ENCODE assay signal across 22 cellular contexts in genomic region chr17:49356320-49356719, GRCh38.
"Had no signal": no experiment of that assay in that cellular context is flagged by ENCODE, and none has a peak within 500 bp of the region (broad histone marks: within the 10 kb centered on the region; RNA-seq: fewer than 3 reads in every experiment).

No MANE protein-coding gene starts in this region.

- H3K9me3 Mint-ChIP-seq: activated CD4-positive, alpha-beta T cell treated with anti-CD3 and anti-CD28 coated beads, Interleukin-2, amount 10 ng/mL, durations not matched to agents 7 days and 5 days; activated naive CD4-positive, alpha-beta T cell treated with anti-CD3 and anti-CD28 coated beads, Interleukin-2, amount 50 U/mL, for 72 hours; stimulated activated memory B cell treated with anti-CD40 and anti-IgM and Interleukin-4, amounts not matched to agents 10 μg/mL and 1 μg/mL and 100 μg/mL, for 72 hours; T-helper 2 cell treated with Interferon-gamma antibody and Interleukin-4, amounts not matched to agents 5 μg/mL and 100 μg/mL, for 36 hours had no signal

- H3K27me3 Mint-ChIP-seq: activated CD4-positive, alpha-beta T cell treated with anti-CD3 and anti-CD28 coated beads, Interleukin-2, amount 10 ng/mL, durations not matched to agents 7 days and 5 days; stimulated activated memory B cell treated with anti-CD40 and anti-IgM and Interleukin-4, amounts not matched to agents 10 μg/mL and 1 μg/mL and 100 μg/mL, for 72 hours had no signal

- H3K4me3 Mint-ChIP-seq: activated CD4-positive, alpha-beta T cell treated with anti-CD3 and anti-CD28 coated beads, Interleukin-2, amount 10 ng/mL, durations not matched to agents 7 days and 5 days; stimulated activated memory B cell treated with anti-CD40 and anti-IgM and Interleukin-4, amounts not matched to agents 10 μg/mL and 1 μg/mL and 100 μg/mL, for 72 hours; T-helper 2 cell treated with Interferon-gamma antibody and Interleukin-4, amounts not matched to agents 5 μg/mL and 100 μg/mL, for 36 hours had no signal

- ATAC-seq: activated CD4-positive, CD25-positive, alpha-beta regulatory T cell treated with anti-CD3 and anti-CD28 coated beads, Interleukin-2, amount 50 U/mL, for 24 hours; activated naive CD4-positive, alpha-beta T cell treated with anti-CD3 and anti-CD28 coated beads, Interleukin-2, amount 50 U/mL, for 72 hours; heart right ventricle; left ventricle myocardium superior; right lobe of liver; stimulated activated memory B cell treated with anti-CD40 and anti-IgM and Interleukin-4, amounts not matched to agents 10 μg/mL and 1 μg/mL and 100 μg/mL, for 72 hours had no signal

- H3K4me3 ChIP-seq: adrenal gland, esophagus muscularis mucosa, heart right ventricle, ovary, right lobe of liver, thoracic aorta, upper lobe of left lung had no signal

- H3K9me3 ChIP-seq: adrenal gland, esophagus muscularis mucosa, heart right ventricle, ovary, right lobe of liver, thoracic aorta, upper lobe of left lung had no signal

- H3K27me3 ChIP-seq: adrenal gland, esophagus muscularis mucosa, heart right ventricle, ovary, right lobe of liver, upper lobe of left lung had no signal

- DNase-seq: activated CD4-positive, alpha-beta T cell treated with anti-CD3 and anti-CD28 coated beads, Interleukin-2, amount 10 ng/mL, durations not matched to agents 7 days and 5 days; activated CD8-positive, alpha-beta memory T cell treated with anti-CD3 and anti-CD28 coated beads, Interleukin-2, amount 50 U/mL, for 4 hours; activated effector memory CD4-positive, alpha-beta T cell treated with anti-CD3 and anti-CD28 coated beads, Interleukin-2, amount 50 U/mL, for 16 hours; activated T-cell treated with anti-CD3 and anti-CD28 coated beads, Interleukin-2, amount 50 U/mL, for 48 hours; adrenal gland; cerebellar nuclear complex; cortex of kidney; heart right ventricle; kidney glomerular epithelial cell; left ventricle myocardium superior; ovary; right lobe of liver; small intestine; stimulated activated CD4-positive, alpha-beta T cell treated with anti-CD3 and anti-CD28 coated beads, Interleukin-4, amount 100 ng/mL, for 1 hour; SW 1271; upper lobe of left lung had no signal

- H3K27ac Mint-ChIP-seq: activated CD4-positive, alpha-beta T cell treated with anti-CD3 and anti-CD28 coated beads, Interleukin-2, amount 10 ng/mL, durations not matched to agents 7 days and 5 days; activated naive CD4-positive, alpha-beta T cell treated with anti-CD3 and anti-CD28 coated beads, Interleukin-2, amount 50 U/mL, for 72 hours; stimulated activated memory B cell treated with anti-CD40 and anti-IgM and Interleukin-4, amounts not matched to agents 10 μg/mL and 1 μg/mL and 100 μg/mL, for 72 hours; T-helper 2 cell treated with Interferon-gamma antibody and Interleukin-4, amounts not matched to agents 5 μg/mL and 100 μg/mL, for 36 hours had no signal

- H3K27ac ChIP-seq: adrenal gland, esophagus muscularis mucosa, heart right ventricle, ovary, right lobe of liver, thoracic aorta, upper lobe of left lung had no signal

- H3K36me3 ChIP-seq: adrenal gland, esophagus muscularis mucosa, heart right ventricle, ovary, right lobe of liver, thoracic aorta, upper lobe of left lung had no signal
